In the genomic region with DNA sequence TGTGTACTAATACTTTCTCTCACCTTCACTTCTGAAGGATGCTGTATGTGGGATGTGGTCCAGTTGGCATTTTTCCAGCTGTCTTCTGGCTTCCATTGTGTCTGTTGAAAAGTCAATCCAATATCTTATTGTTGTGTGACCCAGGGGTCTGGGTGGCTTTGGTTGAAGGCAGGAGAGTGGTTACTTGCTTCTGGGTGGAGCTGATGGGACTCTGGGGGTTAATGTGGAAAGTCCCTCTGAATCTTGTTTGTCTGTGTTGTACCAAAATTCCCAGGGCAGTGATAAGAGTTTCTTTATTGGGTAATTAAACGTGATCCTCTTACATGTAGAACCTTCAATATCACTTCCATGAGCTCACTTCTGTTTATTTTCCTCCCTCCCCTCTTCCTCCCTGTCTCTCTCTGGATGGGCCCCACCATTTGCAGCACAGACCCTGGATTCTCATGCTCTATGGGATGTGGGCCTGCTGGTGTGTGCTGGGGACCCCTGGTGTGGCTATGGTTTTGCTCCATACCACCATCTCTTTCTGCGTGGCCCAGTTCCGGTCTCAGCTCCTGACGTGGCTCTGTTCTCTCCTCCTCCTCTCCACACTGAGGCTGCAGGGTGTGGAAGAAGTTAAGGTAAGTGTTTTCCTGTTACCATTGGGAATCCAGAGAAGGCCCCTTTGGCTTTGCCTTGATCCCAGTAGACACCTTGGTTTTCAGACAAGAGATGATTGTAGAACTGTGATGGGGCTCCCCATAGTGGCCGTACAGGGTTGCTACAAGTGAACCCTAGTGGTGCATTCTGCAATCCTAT, we compare ENCODE assay signal across 8 cellular contexts.
DNase-seq lines count a peak whose midpoint lies in the region; ATAC-seq and TF ChIP-seq lines count a peak whose summit lies in the region.

No MANE protein-coding gene starts in this region.

- H3K27ac Mint-ChIP-seq in natural killer cell (peak overlapping the region in 1 of 2 donors; percentile 21), type B pancreatic cell (no peak overlapping the region)

- H3K9me3 Mint-ChIP-seq in natural killer cell, result no peaks in the 10 kb centered on the region
- no peaks in the 10 kb centered on the region for H3K9me3 Mint-ChIP-seq in type B pancreatic cell

- intact Hi-C loops in natural killer cell (cut with micrococcal nuclease), result loop anchor here (10.0 kb wide), 1 partner anchor 1075 kb away; no protein-coding TSS in a partner anchor

- H3K4me1 Mint-ChIP-seq in natural killer cell (peaks cover 5% of the 10 kb centered on the region in 2 donors), type B pancreatic cell (ENCODE audit: unreplicated experiment) (peaks cover 5% of the 10 kb centered on the region)

- no peaks in the 10 kb centered on the region for H3K36me3 Mint-ChIP-seq in natural killer cell
- no peaks in the 10 kb centered on the region for H3K36me3 Mint-ChIP-seq in type B pancreatic cell

- DNase-seq in DMS53 (lab: John Stamatoyannopoulos, UW) (peak; percentile 87), GM20000 (ENCODE audit: low spot score) (peak; percentile 74), NCI-H82 treated with DMSO at 0.1 percent for 48 hours (lab: John Stamatoyannopoulos, UW; ENCODE audit: unreplicated experiment) (peak; percentile 68), erythroblast (lab: John Stamatoyannopoulos, UW) (peak; percentile 15 to 40), natural killer cell (no peak), type B pancreatic cell (ENCODE audit: extremely low spot score, unreplicated experiment) (no peak)
- peak; percentile 74 for DNase-seq in activated CD8-positive, alpha-beta memory T cell treated with anti-CD3 and anti-CD28 coated beads for 24 hours

- H3K27me3 Mint-ChIP-seq in natural killer cell (ENCODE audit: low read depth in 2 of 2) (no peaks in the 10 kb centered on the region), type B pancreatic cell (no peaks in the 10 kb centered on the region)

- H3K4me3 Mint-ChIP-seq in natural killer cell, result no peak overlapping the region
- no peak overlapping the region for H3K4me3 Mint-ChIP-seq in type B pancreatic cell

- TF ChIP-seq CTCF in GM20000 (IDR thresholded peaks at IDR 0.05; ENCODE audit: extremely low read depth, missing control alignments) (peak; percentile 65), natural killer cell (IDR thresholded peaks at IDR 0.05) (peak; percentile 32), type B pancreatic cell (conservative IDR thresholded peaks at IDR 0.05) (peak; percentile 84)

- TF ChIP-seq POLR2A in erythroblast (IDR thresholded peaks at IDR 0.05; ENCODE audit: low read length), result no peak

- ATAC-seq in HG03558 (IDR thresholded peaks at IDR 0.05; ENCODE audit: extremely low read depth, unreplicated experiment) (peak; percentile 66), natural killer cell (peak; percentile 36 to 83 (median 64))

Comparison
In these comparisons a context has a peak if more than half of its experiments do, and no peak if none do; other contexts are left out.
1. DNase-seq: peak in DMS53 (single experiment), GM20000 (single experiment), NCI-H82 treated with DMSO at 0.1 percent for 48 hours (single experiment), activated CD8-positive, alpha-beta memory T cell treated with anti-CD3 and anti-CD28 coated beads for 24 hours (single experiment) and erythroblast (2 of 2); none in natural killer cell (single experiment) and type B pancreatic cell (single experiment).
2. CTCF ChIP-seq: peak in every context shown above with its lines; median percentile 84 in type B pancreatic cell; 65 in GM20000; 32 in natural killer cell.